Comparison of ENCODE assay signal across 8 cellular contexts in genomic region chr19:45404557-45405434, GRCh38. TPM values are rescaled to one million over a fixed set of nuclear protein-coding genes. Genes with fewer than 3 reads are reported as not detected.
DNase-seq lines count a peak whose midpoint lies in the region; ATAC-seq and TF ChIP-seq lines count a peak whose summit lies in the region.

Gene PPP1R13L (minus strand): TSS chr19:45405069. CDS start chr19:45398318, 6,751 bp downstream.

- H3K9me3 ChIP-seq in T-helper 17 cell (ENCODE audit: control insufficient read depth, low read length, poor library complexity, severe bottlenecking) = no peaks in the 10 kb centered on the region

- H3K36me3 Mint-ChIP-seq in T-helper 17 cell (ENCODE audit: low read depth) = peaks cover 10% of the 10 kb centered on the region

- H3K27me3 ChIP-seq in kidney epithelial cell (ENCODE audit: control insufficient read depth, insufficient read depth, low read length) = no peaks in the 10 kb centered on the region

- H3K27ac ChIP-seq in caudate nucleus (ENCODE audit: low read depth, low read length) = peak within 1 kb of the TSS; percentile 97

- H3K36me3 ChIP-seq in kidney epithelial cell (ENCODE audit: control insufficient read depth, insufficient read depth, low read length) = no peaks in the 10 kb centered on the region

- no peak for TF ChIP-seq CTCF in kidney epithelial cell (IDR thresholded peaks at IDR 0.05; ENCODE audit: insufficient read depth, low read length, poor library complexity, severe bottlenecking)

- peaks cover 28% of the 10 kb centered on the region for H3K4me1 Mint-ChIP-seq in T-helper 17 cell

- H3K27me3 Mint-ChIP-seq in T-helper 17 cell = peaks cover 26% of the 10 kb centered on the region

- peak within 1 kb of the TSS; percentile 86 for H3K4me3 ChIP-seq in kidney epithelial cell (ENCODE audit: low read depth, low read length)

- H3K4me3 Mint-ChIP-seq in T-helper 17 cell = peak within 1 kb of the TSS; percentile 100

- peak within 1 kb of the TSS; percentile 97 for H3K27ac Mint-ChIP-seq in T-helper 17 cell

- ATAC-seq in T-helper 17 cell = peak; percentile 9
- ATAC-seq in GM18867 (IDR thresholded peaks at IDR 0.05; ENCODE audit: unreplicated experiment) = no peak

- DNase-seq in activated CD4-positive, CD25-positive, alpha-beta regulatory T cell treated with anti-CD3 and anti-CD28 coated beads, Interleukin-2, amount 50 U/mL, for 16 hours (ENCODE audit: low read depth, low spot score) = peak; percentile 23
- DNase-seq in activated CD4-positive, CD25-positive, alpha-beta regulatory T cell (lab: John Stamatoyannopoulos, UW) = no peak
- peak; percentile 82 for DNase-seq in M059J (ENCODE audit: low read depth)
- peak in 1 of 3 donors; percentile 29 for DNase-seq in T-helper 17 cell
- DNase-seq in caudate nucleus (lab: John Stamatoyannopoulos, UW) = peak in 18 of 61 donors; percentile 4 to 54 (median 38)
- DNase-seq in kidney epithelial cell (ENCODE audit: low read depth) = peak; percentile 70
- peak; percentile 56 to 67 for DNase-seq in stimulated activated CD4-positive, alpha-beta T cell treated with anti-CD3 and anti-CD28 coated beads, Interleukin-15, amount 100 ng/mL, for 48 hours (ENCODE audit: low read depth in 2 of 2)

RNA-seq across cellular contexts. Expression of gene PPP1R13L, which starts in this region (rescaled TPM):
- total RNA-seq in M059J (2014; rRNA removed; shearing (Covaris generic)) = 2.9 and 7.4 TPM in 2 replicates
- 1 to 10 TPM; 3.4 to 4.5 TPM for total RNA-seq in T-helper 17 cell
- 30.9 and 34.5 TPM in 2 replicates for total RNA-seq in kidney epithelial cell

Comparison
In these comparisons a context has a peak if more than half of its experiments do, and no peak if none do; other contexts are left out.
1. DNase-seq: peak in activated CD4-positive, CD25-positive, alpha-beta regulatory T cell treated with anti-CD3 and anti-CD28 coated beads, Interleukin-2, amount 50 U/mL, for 16 hours (single experiment), M059J (single experiment), kidney epithelial cell (single experiment) and stimulated activated CD4-positive, alpha-beta T cell treated with anti-CD3 and anti-CD28 coated beads, Interleukin-15, amount 100 ng/mL, for 48 hours (2 of 2); none in activated CD4-positive, CD25-positive, alpha-beta regulatory T cell (0 of 4).